Comparison of ENCODE assay signal across 32 cellular contexts in the genomic region with DNA sequence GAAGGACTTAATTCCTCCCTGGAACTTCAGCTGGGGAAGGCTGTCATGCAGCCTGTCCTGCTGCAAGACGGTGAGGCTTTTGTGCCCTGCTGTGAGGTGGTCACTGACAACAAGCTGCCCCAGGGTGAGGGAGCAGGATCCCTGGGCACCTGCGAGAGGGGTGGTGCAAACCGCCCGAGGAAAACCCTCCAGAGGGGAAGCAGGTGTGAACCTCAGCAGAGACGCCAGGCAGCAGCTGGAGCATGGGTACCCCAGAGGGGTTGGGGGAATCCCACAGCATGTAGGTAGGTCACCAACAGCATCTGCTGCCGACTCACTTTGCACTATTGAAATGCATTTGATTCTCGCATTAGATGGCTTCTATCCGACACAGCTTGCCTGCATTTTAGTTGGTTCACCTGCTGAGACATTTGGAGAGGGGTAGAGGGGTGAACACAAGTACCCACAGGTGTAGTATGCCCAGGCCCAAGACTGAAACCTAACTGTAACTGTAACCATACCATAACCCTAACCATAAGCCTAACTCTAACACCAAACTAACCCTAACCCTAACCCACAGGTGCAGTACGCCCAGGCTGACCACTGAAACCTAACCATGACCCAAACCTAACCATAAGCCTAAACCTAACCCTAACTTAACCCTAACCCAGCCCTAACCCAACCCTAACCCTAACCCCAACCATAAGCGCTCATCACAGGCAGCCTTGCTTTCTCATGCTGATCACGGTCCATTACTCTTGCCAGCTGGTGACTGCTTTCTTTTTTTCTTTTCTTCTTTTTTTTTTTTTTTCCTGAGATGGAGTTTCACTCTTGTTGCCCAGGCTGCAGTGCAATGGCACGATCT.
A peak's percentile ranks its signal among the peaks of the same experiment; 100 is the strongest.
DNase-seq lines count a peak whose midpoint lies in the region; ATAC-seq, FAIRE-seq and TF ChIP-seq lines count a peak whose summit lies in the region.
"Had no signal": no experiment of that assay in that cellular context is flagged by ENCODE, and none has a peak within 500 bp of the region (broad histone marks: within the 10 kb centered on the region; RNA-seq: fewer than 3 reads in every experiment).

No MANE protein-coding gene starts in this region.

- H3K9ac ChIP-seq in MM.1S (ENCODE audit: low read length) (no peak overlapping the region), GM12878 (ENCODE audit: control insufficient read depth, insufficient read depth, low read length) (no peak overlapping the region)

- TF ChIP-seq POLR2A in GM12878 (IDR thresholded peaks at IDR 0.05; ENCODE audit: low read depth, low read length), result no peak
- TF ChIP-seq POLR2A in spleen (IDR thresholded peaks at IDR 0.05), result no peak

- peaks cover 83% of the 10 kb centered on the region for H3K27me3 ChIP-seq in MM.1S (replicated peaks; ENCODE audit: insufficient read depth, low read length)
- H3K27me3 ChIP-seq in GM12878 (replicated peaks in 1 of 2; ENCODE audit: control insufficient read depth in 2 of 2, insufficient read depth in 2 of 2, low read length in 1 of 2), result no peaks in the 10 kb centered on the region
- H3K27me3 ChIP-seq in spleen (replicated peaks in 1 of 7), result peaks cover 0 to 29% (median 0%) of the 10 kb centered on the region in 7 donors
- H3K27me3 ChIP-seq: colonic mucosa, Peyer's patch had no signal

- RAD21 ChIA-PET in GM12878 (lab: Charles Lee; ENCODE audit: unreplicated experiment), result no interaction called here

- in situ Hi-C loops in GM12878 (cut with MboI), result no loop called here

- H2AFZ ChIP-seq in MM.1S (ENCODE audit: low read length), result no peak overlapping the region
- no peak overlapping the region for H2AFZ ChIP-seq in GM12878 (ENCODE audit: control insufficient read depth, low read depth, low read length)

- H3K36me3 ChIP-seq in MM.1S (replicated peaks; ENCODE audit: insufficient read depth, low read length), result no peaks in the 10 kb centered on the region
- no peaks in the 10 kb centered on the region for H3K36me3 ChIP-seq in GM12878 (ENCODE audit: control insufficient read depth in 2 of 2, insufficient read depth in 2 of 2, low read length in 1 of 2)
- no peaks in the 10 kb centered on the region for H3K36me3 ChIP-seq in spleen
- H3K36me3 ChIP-seq: colonic mucosa, HAP-1, left lung, Peyer's patch, thoracic aorta had no signal

- 0% methylated on average over 11 of the region's 12 CpGs for WGBS in GM12878 (ENCODE audit: insufficient coverage, insufficient replicate concordance, low lambda C conversion rate, missing lambda C conversion rate)
- WGBS in spleen, 5 donors, result 56 to 76% (median 73%) methylated on average over 11 to 12 of the region's 12 CpGs

- H3K4me2 ChIP-seq in MM.1S (ENCODE audit: low read depth, low read length) (peak overlapping the region; percentile 38; the same call in 1 of the 2 replicates), GM12878 (ENCODE audit: control insufficient read depth, insufficient read depth) (no peak overlapping the region; the same call in 1 of the 2 replicates)

- peaks cover 27% of the 10 kb centered on the region for H3K4me1 ChIP-seq in MM.1S (ENCODE audit: low read length)
- H3K4me1 ChIP-seq in GM12878 (ENCODE audit: control insufficient read depth, insufficient read depth, low read length), result peaks cover 13% of the 10 kb centered on the region; the same call in 1 of the 2 replicates
- no peaks in the 10 kb centered on the region for H3K4me1 ChIP-seq in spleen
- H3K4me1 ChIP-seq: colonic mucosa, foreskin keratinocyte, HAP-1, left lung, Peyer's patch had no signal

- no peaks in the 10 kb centered on the region for H3K9me3 ChIP-seq in MM.1S (replicated peaks; ENCODE audit: insufficient read depth, low read length)
- H3K9me3 ChIP-seq in GM12878 (replicated peaks; ENCODE audit: control insufficient read depth, insufficient read depth, low read length), result no peaks in the 10 kb centered on the region; the same call in 2 of the 3 replicates
- no peaks in the 10 kb centered on the region for H3K9me3 ChIP-seq in spleen
- H3K9me3 ChIP-seq: body of pancreas, colonic mucosa, HAP-1, left lung, Peyer's patch, thoracic aorta had no signal

- TF ChIP-seq RAD21 in GM12878 (IDR thresholded peaks at IDR 0.05; ENCODE audit: insufficient read depth, low read depth, low read length), result no peak

- H3K79me2 ChIP-seq in MM.1S (ENCODE audit: low read length) (no peaks in the 10 kb centered on the region), GM12878 (ENCODE audit: control insufficient read depth, insufficient read depth, low read length) (no peaks in the 10 kb centered on the region)

- no peaks in the 10 kb centered on the region for H3K9me2 ChIP-seq in MM.1S (replicated peaks; ENCODE audit: insufficient read depth, low read length)

- BruUV-seq in GM12878 (replicated peaks; lab: Mats Ljungman, UMichigan), result no TSS peak

- SMC1A ChIA-PET in GM12878 (lab: Charles Lee; ENCODE audit: uncharacterized antibody, unreplicated experiment), result no interaction called here

- H3F3A ChIP-seq in MM.1S (ENCODE audit: insufficient read depth, low read length), result peaks cover 14% of the 10 kb centered on the region

- intact Hi-C loops in GM12878 (cut with micrococcal nuclease; ENCODE audit: unreplicated experiment), result no loop called here
- intact Hi-C loops in spleen (cut with DNase I; ENCODE audit: low total_unique reads), result no loop called here

- H3K27ac ChIP-seq in MM.1S (ENCODE audit: low read length) (peak overlapping the region; percentile 55), GM12878 (ENCODE audit: control insufficient read depth, insufficient read depth) (no peak overlapping the region), spleen (no peak overlapping the region)
- H3K27ac ChIP-seq: body of pancreas, colonic mucosa, foreskin keratinocyte, left lung, Peyer's patch, thoracic aorta had no signal

- ATAC-seq in GM12878 (peak; percentile 45), GM18502 (IDR thresholded peaks at IDR 0.05; ENCODE audit: poor library complexity, unreplicated experiment) (no peak), GM18517 (IDR thresholded peaks at IDR 0.05; ENCODE audit: unreplicated experiment) (no peak)
- ATAC-seq: activated CD8-positive, alpha-beta T cell treated with anti-CD3 and anti-CD28 coated beads for 36 hours; activated naive CD8-positive, alpha-beta T cell treated with anti-CD3 and anti-CD28 coated beads, Interleukin-2, amount 50 U/mL, for 24 hours; body of pancreas; effector memory CD8-positive, alpha-beta T cell; esophagus mucosa; foreskin keratinocyte; left lung; naive thymus-derived CD4-positive, alpha-beta T cell; stimulated activated naive CD8-positive, alpha-beta T cell treated with anti-CD3 and anti-CD28 coated beads, Interleukin-15, Interleukin-2, amounts not matched to agents 100 U/mL and 50 U/mL, for 24 hours had no signal

- TF ChIP-seq CTCF in GM12865 (IDR thresholded peaks at IDR 0.05; ENCODE audit: insufficient read depth, low read depth, low read length, missing control alignments) (no peak), MM.1S (IDR thresholded peaks at IDR 0.05; ENCODE audit: low read length) (no peak), GM12878 (IDR thresholded peaks at IDR 0.05 in 2 of 3, conservative IDR thresholded peaks at IDR 0.05 in 1 of 3; ENCODE audit: control insufficient read depth in 2 of 3, extremely low read depth in 1 of 3, insufficient read depth in 1 of 3, low read depth in 3 of 3, low read length in 3 of 3) (no peak), spleen (IDR thresholded peaks at IDR 0.05 in 8 of 11, conservative IDR thresholded peaks at IDR 0.05 in 3 of 11) (no peak)

- POLR2A ChIA-PET in GM12878 (lab: Charles Lee), result no interaction called here

- H4K20me1 ChIP-seq in MM.1S (ENCODE audit: insufficient read depth, low read length), result no peaks in the 10 kb centered on the region
- H4K20me1 ChIP-seq in GM12878 (ENCODE audit: control insufficient read depth, insufficient read depth), result no peaks in the 10 kb centered on the region

- TF ChIP-seq EP300 in GM12878 (IDR thresholded peaks at IDR 0.05; ENCODE audit: borderline replicate concordance in 1 of 2, control insufficient read depth in 1 of 2, low read depth in 2 of 2, low read length in 2 of 2), result no peak

- CTCF ChIA-PET in GM12878 (lab: Yijun Ruan, JAX), result no interaction called here

- FAIRE-seq in GM12878 (lab: Jason Lieb, UNC), result no peak
- FAIRE-seq: G401.6 had no signal

- H3K4me3 ChIP-seq in GM12865 (ENCODE audit: low read depth, low read length) (no peak overlapping the region), MM.1S (ENCODE audit: low read length) (no peak overlapping the region), GM12878 (no peak overlapping the region), spleen (no peak overlapping the region)
- H3K4me3 ChIP-seq: body of pancreas, colonic mucosa, HAP-1, left lung, Peyer's patch, thoracic aorta had no signal

- peak; percentile 21 for DNase-seq in GM12865 (ENCODE audit: low read depth)
- DNase-seq in MM.1S, result peak; percentile 69
- DNase-seq in GM12878 (ENCODE audit: low read depth, low spot score), result no peak
- DNase-seq in spleen, result peak; percentile 64
- no peak for DNase-seq in stimulated activated naive CD4-positive, alpha-beta T cell treated with Interleukin-2 at 50 U/mL for 16 hours (lab: John Stamatoyannopoulos, UW)
- DNase-seq: activated CD4-positive, alpha-beta T cell treated with anti-CD3 and anti-CD28 coated beads for 1 hour; activated CD8-positive, alpha-beta T cell treated with anti-CD3 and anti-CD28 coated beads for 36 hours; activated gamma-delta T cell treated with Interleukin-2 at 50 U/mL for 16 hours; activated naive CD8-positive, alpha-beta T cell treated with anti-CD3 and anti-CD28 coated beads, Interleukin-2, amount 50 U/mL, for 24 hours; activated T-cell treated with anti-CD3 and anti-CD28 coated beads for 4 hours; body of pancreas; CD4-positive, alpha-beta T cell; colonic mucosa; DMS153; effector memory CD8-positive, alpha-beta T cell; foreskin keratinocyte; immature natural killer cell; naive thymus-derived CD4-positive, alpha-beta T cell; NCI-H1105 treated with DMSO at 0.1 percent for 48 hours; NCI-H2107; NCI-H510A treated with DMSO at 0.1 percent for 48 hours; NK-92 treated with Interleukin-12 subunit alpha and Interleukin-12 subunit beta, amount 100 ng/mL, for 24 hours; Peyer's patch; stimulated activated CD4-positive, alpha-beta T cell treated with anti-CD3 and anti-CD28 coated beads, Interleukin-4, amount 100 ng/mL, for 24 hours; stimulated activated naive CD8-positive, alpha-beta T cell treated with anti-CD3 and anti-CD28 coated beads, Interleukin-15, Interleukin-2, amounts not matched to agents 100 U/mL and 50 U/mL, for 24 hours had no signal

TF ChIP-seq in GM12878, 131 proteins besides CTCF, POLR2A, EP300 and RAD21:
- TF ChIP-seq NR2C1 (IDR thresholded peaks at IDR 0.05) (0 out of 2 replicates have a peak, but pooled peaks have one; percentile 8), NR2C2 (IDR thresholded peaks at IDR 0.05; ENCODE audit: borderline replicate concordance, control insufficient read depth, insufficient read length, low read depth) (no peak), RUNX3 (IDR thresholded peaks at IDR 0.05; ENCODE audit: low read length) (peak; percentile 26; the same call in 1 of the 2 replicates), TCF12 (IDR thresholded peaks at IDR 0.05; ENCODE audit: low read depth, low read length) (0 out of 2 replicates have a peak, but pooled peaks have one; percentile 22), SREBF2 (IDR thresholded peaks at IDR 0.05; ENCODE audit: low read length) (no peak)
TF ChIP-seq in GM12878: peak in this region for 3.

Comparison
In these comparisons a context has a peak if more than half of its experiments do, and no peak if none do; other contexts are left out.
1. DNase-seq: peak in GM12865 (single experiment), MM.1S (single experiment) and spleen (single experiment); none in GM12878 (single experiment) and stimulated activated naive CD4-positive, alpha-beta T cell treated with Interleukin-2 at 50 U/mL for 16 hours (single experiment).